ENCODE assay signal across 21 cellular contexts in the genomic region with DNA sequence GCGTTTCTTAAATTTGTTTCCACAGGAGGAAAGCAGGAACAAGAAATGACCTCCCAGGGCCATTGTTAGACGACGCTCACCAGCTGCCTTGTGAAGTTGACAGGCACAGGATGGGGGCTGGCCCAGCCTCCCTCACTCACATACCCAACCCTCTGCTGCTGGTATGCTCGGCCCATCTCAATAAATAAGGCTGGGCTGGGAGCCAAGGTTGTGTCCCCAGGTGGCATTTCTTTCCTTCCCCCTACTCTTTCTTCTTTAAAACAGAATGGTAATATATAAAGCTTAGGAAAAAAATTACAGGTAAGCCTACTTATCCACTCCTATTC.
DNase-seq lines count a peak whose midpoint lies in the region; ATAC-seq and TF ChIP-seq lines count a peak whose summit lies in the region.
"Had no signal": no experiment of that assay in that cellular context is flagged by ENCODE, and none has a peak within 500 bp of the region (broad histone marks: within the 10 kb centered on the region; RNA-seq: fewer than 3 reads in every experiment).

No MANE protein-coding gene starts in this region.

- peaks cover 19% of the 10 kb centered on the region for H3K4me1 ChIP-seq in RWPE2 (ENCODE audit: insufficient read depth, poor library complexity, severe bottlenecking)
- H3K4me1 ChIP-seq in left lung: no peaks in the 10 kb centered on the region
- H3K4me1 ChIP-seq: BLaER1 had no signal

- DNase-seq in NCI-H1105 treated with DMSO at 0.1 percent for 48 hours (lab: John Stamatoyannopoulos, UW): peak; percentile 2
- no peak for DNase-seq in NCI-H1105 (lab: John Stamatoyannopoulos, UW)
- DNase-seq in COR-L47 (lab: John Stamatoyannopoulos, UW): peak; percentile 60
- peak; percentile 24 for DNase-seq in RWPE2 (ENCODE audit: low spot score)
- peak in 1 of 2 donors; percentile 26 for DNase-seq in left lung
- no peak for DNase-seq in omental fat pad (ENCODE audit: low spot score)
- DNase-seq in NCI-H748 treated with DMSO at 0.1 percent for 48 hours (lab: John Stamatoyannopoulos, UW): no peak
- DNase-seq: aorta; GF-D8; GOT3; Kasumi-1; NCI-H1092; NCI-H2227 treated with DMSO at 0.1 percent for 48 hours; occipital lobe; stimulated activated CD4-positive, alpha-beta T cell treated with anti-CD3 and anti-CD28 coated beads, Interleukin-1b, Interleukin-23, amount 100 ng/mL, for 48 hours; stimulated activated naive CD8-positive, alpha-beta T cell treated with anti-CD3 and anti-CD28 coated beads, Interleukin-15, Interleukin-2, amounts not matched to agents 100 U/mL and 50 U/mL, for 24 hours; upper lobe of left lung had no signal

- H3K27ac ChIP-seq in RWPE2 (ENCODE audit: poor library complexity, severe bottlenecking) (no peak overlapping the region), left lung (no peak overlapping the region)
- H3K27ac ChIP-seq: BLaER1, hepatocyte, upper lobe of left lung had no signal

- H3K27me3 ChIP-seq in RWPE2 (ENCODE audit: insufficient read depth, poor library complexity, severe bottlenecking) (no peaks in the 10 kb centered on the region), left lung (no peaks in the 10 kb centered on the region)
- H3K27me3 ChIP-seq: BLaER1, hepatocyte, upper lobe of left lung had no signal

- no peak overlapping the region for H3K4me3 ChIP-seq in RWPE2 (ENCODE audit: severe bottlenecking)
- no peak overlapping the region for H3K4me3 ChIP-seq in left lung
- H3K4me3 ChIP-seq: BLaER1, hepatocyte, lung, upper lobe of left lung had no signal

- H3K9me3 ChIP-seq in RWPE2 (ENCODE audit: severe bottlenecking) (no peaks in the 10 kb centered on the region), left lung (no peaks in the 10 kb centered on the region)
- H3K9me3 ChIP-seq: BLaER1, upper lobe of left lung had no signal

- ATAC-seq in RWPE2 (ENCODE audit: low read depth) (no peak), left lung (peak; percentile 10), omental fat pad (ENCODE audit: low FRiP score) (no peak), GM21737 (IDR thresholded peaks at IDR 0.05; ENCODE audit: unreplicated experiment) (no peak)
- ATAC-seq: stimulated activated naive CD8-positive, alpha-beta T cell treated with anti-CD3 and anti-CD28 coated beads, Interleukin-15, Interleukin-2, amounts not matched to agents 100 U/mL and 50 U/mL, for 24 hours had no signal

- H3K36me3 ChIP-seq in RWPE2 (ENCODE audit: low read depth) (peaks cover 100% of the 10 kb centered on the region), left lung (peaks cover 0 to 98% of the 10 kb centered on the region in 2 donors)

- intact Hi-C loops in left lung (cut with DNase I): no loop called here

- TF ChIP-seq CTCF in RWPE2 (IDR thresholded peaks at IDR 0.05; ENCODE audit: poor library complexity, severe bottlenecking): no peak
- TF ChIP-seq CTCF in left lung (IDR thresholded peaks at IDR 0.05): no peak
- no peak for TF ChIP-seq CTCF in omental fat pad (IDR thresholded peaks at IDR 0.05)

Comparison
In these comparisons a context has a peak if more than half of its experiments do, and no peak if none do; other contexts are left out.
1. DNase-seq: peak in NCI-H1105 treated with DMSO at 0.1 percent for 48 hours (single experiment), COR-L47 (single experiment) and RWPE2 (single experiment); none in NCI-H1105 (single experiment), omental fat pad (single experiment) and NCI-H748 treated with DMSO at 0.1 percent for 48 hours (single experiment).